9 cellular contexts compared by ENCODE assay signal in the genomic region with DNA sequence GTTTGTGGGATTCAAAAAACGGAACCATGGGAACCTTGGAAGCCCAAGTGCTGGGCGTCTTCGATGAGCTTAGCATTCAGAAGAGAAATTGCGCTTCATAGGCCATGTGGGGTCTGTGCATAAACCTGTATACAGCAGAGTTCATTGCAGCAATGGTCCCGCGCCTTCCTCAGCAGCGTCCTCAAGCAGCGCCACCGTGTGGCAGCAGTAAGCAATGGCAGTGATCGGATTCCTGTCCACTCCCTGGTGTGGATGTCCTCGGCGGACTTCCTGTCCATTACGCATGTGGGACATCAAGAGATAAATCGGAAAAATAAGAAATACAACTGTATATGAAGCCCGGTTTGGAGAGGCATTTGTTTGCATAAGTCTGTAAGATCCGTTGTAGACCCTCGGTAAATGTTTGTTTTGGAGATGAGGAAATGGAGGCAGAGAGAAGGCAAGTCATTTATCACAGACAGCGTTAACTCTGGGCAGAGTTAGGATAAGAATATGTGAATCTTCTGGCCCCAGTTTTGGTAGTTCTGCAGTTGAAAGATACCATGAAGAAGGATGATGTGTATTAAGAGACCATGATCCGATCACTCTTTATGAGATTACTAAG. TPM values are rescaled to one million over a fixed set of nuclear protein-coding genes. Genes with fewer than 3 reads are reported as not detected.
DNase-seq lines count a peak whose midpoint lies in the region; ATAC-seq and TF ChIP-seq lines count a peak whose summit lies in the region.
"Had no signal": no experiment of that assay in that cellular context is flagged by ENCODE, and none has a peak within 500 bp of the region (broad histone marks: within the 10 kb centered on the region; RNA-seq: fewer than 3 reads in every experiment).

No MANE protein-coding gene starts in this region.

- TF ChIP-seq CTCF in MCF 10A (IDR thresholded peaks at IDR 0.05; ENCODE audit: unreplicated experiment) = peak; percentile 40
- no peak for TF ChIP-seq CTCF in breast epithelium (IDR thresholded peaks at IDR 0.05)
- TF ChIP-seq CTCF in nephron progenitor cell (IDR thresholded peaks at IDR 0.05) = peak; percentile 86

- no peaks in the 10 kb centered on the region for H3K27me3 Mint-ChIP-seq in MCF 10A (ENCODE audit: insufficient read depth, unreplicated experiment)
- H3K27me3 Mint-ChIP-seq in activated CD8-positive, alpha-beta T cell treated with anti-CD3 and anti-CD28 coated beads, Interleukin-2, amount 10 ng/mL, durations not matched to agents 7 days and 5 days (ENCODE audit: low read depth) = no peaks in the 10 kb centered on the region
- peaks cover 7% of the 10 kb centered on the region for H3K27me3 Mint-ChIP-seq in nephron progenitor cell (ENCODE audit: low read depth, poor library complexity)

- peak; percentile 22 for DNase-seq in MCF 10A (ENCODE audit: unreplicated experiment)
- no peak for DNase-seq in breast epithelium (ENCODE audit: low spot score in 2 of 2)
- peak; percentile 21 for DNase-seq in activated CD8-positive, alpha-beta T cell treated with anti-CD3 and anti-CD28 coated beads, Interleukin-2, amount 10 ng/mL, durations not matched to agents 7 days and 5 days
- DNase-seq in nephron progenitor cell = peak; percentile 65
- no peak for DNase-seq in NCI-H510A treated with DMSO at 0.1 percent for 48 hours (lab: John Stamatoyannopoulos, UW)

- H3K27ac ChIP-seq in breast epithelium = no peak overlapping the region
- H3K27ac ChIP-seq: pancreas had no signal

- H3K27ac Mint-ChIP-seq in MCF 10A (ENCODE audit: low read depth, unreplicated experiment) (no peak overlapping the region), nephron progenitor cell (no peak overlapping the region)
- H3K27ac Mint-ChIP-seq in activated CD8-positive, alpha-beta T cell treated with anti-CD3 and anti-CD28 coated beads, Interleukin-2, amount 10 ng/mL, durations not matched to agents 7 days and 5 days = no peak overlapping the region

- ATAC-seq in HG03432 (IDR thresholded peaks at IDR 0.05; ENCODE audit: unreplicated experiment) (peak; percentile 69), HG02840 (IDR thresholded peaks at IDR 0.05; ENCODE audit: low FRiP score, unreplicated experiment) (no peak), HG03520 (IDR thresholded peaks at IDR 0.05; ENCODE audit: unreplicated experiment) (no peak)
- ATAC-seq in activated CD8-positive, alpha-beta T cell treated with anti-CD3 and anti-CD28 coated beads, Interleukin-2, amount 10 ng/mL, durations not matched to agents 7 days and 5 days = no peak

- no peaks in the 10 kb centered on the region for H3K36me3 Mint-ChIP-seq in MCF 10A (ENCODE audit: insufficient read depth, unreplicated experiment)
- H3K36me3 Mint-ChIP-seq in activated CD8-positive, alpha-beta T cell treated with anti-CD3 and anti-CD28 coated beads, Interleukin-2, amount 10 ng/mL, durations not matched to agents 7 days and 5 days (ENCODE audit: low read depth) = no peaks in the 10 kb centered on the region
- no peaks in the 10 kb centered on the region for H3K36me3 Mint-ChIP-seq in nephron progenitor cell (ENCODE audit: low read depth)

- BruUV-seq in MCF 10A (replicated peaks; lab: Mats Ljungman, UMichigan) = no TSS peak

- intact Hi-C loops in MCF 10A (cut with micrococcal nuclease) = no loop called here
- intact Hi-C loops in breast epithelium (cut with DNase I; ENCODE audit: low total_unique reads) = no loop called here

- H3K4me1 ChIP-seq in breast epithelium = no peaks in the 10 kb centered on the region
- H3K4me1 ChIP-seq: pancreas had no signal

- H3K9me3 ChIP-seq in breast epithelium = no peaks in the 10 kb centered on the region
- H3K9me3 ChIP-seq: pancreas had no signal

- peaks cover 4% of the 10 kb centered on the region for H3K4me1 Mint-ChIP-seq in MCF 10A (ENCODE audit: insufficient read depth, unreplicated experiment)
- no peaks in the 10 kb centered on the region for H3K4me1 Mint-ChIP-seq in activated CD8-positive, alpha-beta T cell treated with anti-CD3 and anti-CD28 coated beads, Interleukin-2, amount 10 ng/mL, durations not matched to agents 7 days and 5 days (ENCODE audit: low read depth)
- H3K4me1 Mint-ChIP-seq in nephron progenitor cell = peaks cover 4% of the 10 kb centered on the region

- H3K4me3 Mint-ChIP-seq in MCF 10A (ENCODE audit: unreplicated experiment) (no peak overlapping the region), nephron progenitor cell (peak overlapping the region; percentile 75)
- H3K4me3 Mint-ChIP-seq in activated CD8-positive, alpha-beta T cell treated with anti-CD3 and anti-CD28 coated beads, Interleukin-2, amount 10 ng/mL, durations not matched to agents 7 days and 5 days = no peak overlapping the region

- CTCF ChIA-PET in MCF 10A (lab: Yijun Ruan, JAX) = interaction anchor here (0.7 to 1.3 kb wide), 2 partner anchors 10 to 28 kb away, joined by 3 to 5 read pairs; no protein-coding TSS in a partner anchor
- CTCF ChIA-PET in activated CD8-positive, alpha-beta T cell treated with anti-CD3 and anti-CD28 coated beads, Interleukin-2, amount 10 ng/mL, durations not matched to agents 7 days and 5 days (lab: Charles Lee) = interaction anchor here (1.1 to 1.3 kb wide), 2 partner anchors 11 to 12 kb away, joined by 3 to 6 read pairs; no protein-coding TSS in a partner anchor

- POLR2A ChIA-PET in MCF 10A (lab: Yijun Ruan, JAX) = no interaction called here
- POLR2A ChIA-PET in activated CD8-positive, alpha-beta T cell treated with anti-CD3 and anti-CD28 coated beads, Interleukin-2, amount 10 ng/mL, durations not matched to agents 7 days and 5 days (lab: Charles Lee) = interaction anchor here (0.7 kb wide), 1 partner anchor 13 kb away, joined by 3 read pairs; no protein-coding TSS in a partner anchor

- H3K9me3 Mint-ChIP-seq in MCF 10A (ENCODE audit: unreplicated experiment) (no peaks in the 10 kb centered on the region), nephron progenitor cell (no peaks in the 10 kb centered on the region)
- no peaks in the 10 kb centered on the region for H3K9me3 Mint-ChIP-seq in activated CD8-positive, alpha-beta T cell treated with anti-CD3 and anti-CD28 coated beads, Interleukin-2, amount 10 ng/mL, durations not matched to agents 7 days and 5 days (ENCODE audit: insufficient read depth)

- no peak for TF ChIP-seq POLR2A in breast epithelium (IDR thresholded peaks at IDR 0.05)

- no peak overlapping the region for H3K4me3 ChIP-seq in breast epithelium
- H3K4me3 ChIP-seq: pancreas had no signal

- no peaks in the 10 kb centered on the region for H3K36me3 ChIP-seq in breast epithelium
- H3K36me3 ChIP-seq: pancreas had no signal

- no peaks in the 10 kb centered on the region for H3K27me3 ChIP-seq in breast epithelium
- H3K27me3 ChIP-seq: pancreas had no signal

RNA-seq across cellular contexts. Expression of gene CNTN4, which starts 57.7 kb away (rescaled TPM):
- 0.12 and 2.7 TPM in 2 replicates for total RNA-seq in MCF 10A (2022)
- 10 to 100 TPM in 2 of 3 donors, 1 to 10 TPM in 1; 6.6 to 16.7 (median 16.7) TPM for total RNA-seq in breast epithelium
- total RNA-seq in activated CD8-positive, alpha-beta T cell treated with anti-CD3 and anti-CD28 coated beads, Interleukin-2, amount 10 ng/mL, durations not matched to agents 7 days and 5 days = not detected

Comparison
In these comparisons a context has a peak if more than half of its experiments do, and no peak if none do; other contexts are left out.
1. DNase-seq: peak in MCF 10A (single experiment), activated CD8-positive, alpha-beta T cell treated with anti-CD3 and anti-CD28 coated beads, Interleukin-2, amount 10 ng/mL, durations not matched to agents 7 days and 5 days (single experiment) and nephron progenitor cell (single experiment); none in breast epithelium (0 of 2) and NCI-H510A treated with DMSO at 0.1 percent for 48 hours (single experiment).
2. CTCF ChIP-seq: peak in MCF 10A (single experiment) and nephron progenitor cell (single experiment); none in breast epithelium (0 of 3).